Comparison of ENCODE assay signal across 11 cellular contexts in the genomic region with DNA sequence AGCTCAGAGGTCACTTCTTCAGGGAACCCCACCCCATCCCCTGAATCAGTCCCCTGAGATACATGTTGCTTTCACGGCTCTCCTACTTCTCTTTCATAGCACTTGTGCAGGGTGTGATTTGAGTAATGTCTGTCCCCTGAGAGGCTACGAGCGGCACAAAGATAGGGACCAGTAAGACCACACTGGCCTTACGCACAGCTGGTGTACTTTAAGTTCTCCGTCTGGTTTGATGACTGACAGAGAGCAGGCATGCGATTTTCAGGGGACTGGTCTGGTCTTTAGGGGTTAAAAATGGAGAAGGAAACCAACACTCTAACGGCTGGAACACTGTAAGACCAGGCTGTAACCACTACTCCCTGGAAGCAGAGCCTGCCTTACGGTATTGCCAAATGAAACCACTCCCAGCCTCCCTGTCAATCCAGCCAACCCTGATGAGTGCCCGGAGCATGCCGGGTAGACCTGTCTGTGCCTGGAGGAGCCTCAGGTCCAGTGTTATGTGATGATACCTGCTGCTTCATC. TPM values are rescaled to one million over a fixed set of nuclear protein-coding genes. Genes with fewer than 3 reads are reported as not detected.
DNase-seq lines count a peak whose midpoint lies in the region; ATAC-seq lines count a peak whose summit lies in the region.
"Had no signal": no experiment of that assay in that cellular context is flagged by ENCODE, and none has a peak within 500 bp of the region (broad histone marks: within the 10 kb centered on the region; RNA-seq: fewer than 3 reads in every experiment).

No MANE protein-coding gene starts in this region.

- H3K4me3 Mint-ChIP-seq in activated T-helper 1 cell treated with anti-CD3 and anti-CD28 coated beads, Interleukin-12 subunit alpha, Interleukin-12 subunit beta, Interleukin-2, Interleukin-4 antibody, amounts not matched to agents 30 ng/mL and 10 ng/mL and 1 ng/mL, durations not matched to agents 14 hours and 24 hours and 36 hours, result no peak overlapping the region

- H3K9me3 Mint-ChIP-seq in activated T-helper 1 cell treated with anti-CD3 and anti-CD28 coated beads, Interleukin-12 subunit alpha, Interleukin-12 subunit beta, Interleukin-2, Interleukin-4 antibody, amounts not matched to agents 30 ng/mL and 10 ng/mL and 1 ng/mL, durations not matched to agents 14 hours and 24 hours and 36 hours, result no peaks in the 10 kb centered on the region

- H3K27ac Mint-ChIP-seq in activated T-helper 1 cell treated with anti-CD3 and anti-CD28 coated beads, Interleukin-12 subunit alpha, Interleukin-12 subunit beta, Interleukin-2, Interleukin-4 antibody, amounts not matched to agents 30 ng/mL and 10 ng/mL and 1 ng/mL, durations not matched to agents 14 hours and 24 hours and 36 hours, result no peak overlapping the region

- ATAC-seq in Right ventricle myocardium inferior, result peak; percentile 46
- peak; percentile 41 for ATAC-seq in HG03139 (IDR thresholded peaks at IDR 0.05; ENCODE audit: unreplicated experiment)
- ATAC-seq in GM21360 (IDR thresholded peaks at IDR 0.05; ENCODE audit: unreplicated experiment), result no peak

- H3K27me3 Mint-ChIP-seq in activated T-helper 1 cell treated with anti-CD3 and anti-CD28 coated beads, Interleukin-12 subunit alpha, Interleukin-12 subunit beta, Interleukin-2, Interleukin-4 antibody, amounts not matched to agents 30 ng/mL and 10 ng/mL and 1 ng/mL, durations not matched to agents 14 hours and 24 hours and 36 hours (ENCODE audit: insufficient read depth), result no peaks in the 10 kb centered on the region

- peaks cover 30% of the 10 kb centered on the region for H3K4me1 Mint-ChIP-seq in activated T-helper 1 cell treated with anti-CD3 and anti-CD28 coated beads, Interleukin-12 subunit alpha, Interleukin-12 subunit beta, Interleukin-2, Interleukin-4 antibody, amounts not matched to agents 30 ng/mL and 10 ng/mL and 1 ng/mL, durations not matched to agents 14 hours and 24 hours and 36 hours (ENCODE audit: low read depth)

- peaks cover 24% of the 10 kb centered on the region for H3K36me3 Mint-ChIP-seq in activated T-helper 1 cell treated with anti-CD3 and anti-CD28 coated beads, Interleukin-12 subunit alpha, Interleukin-12 subunit beta, Interleukin-2, Interleukin-4 antibody, amounts not matched to agents 30 ng/mL and 10 ng/mL and 1 ng/mL, durations not matched to agents 14 hours and 24 hours and 36 hours (ENCODE audit: low read depth)

- DNase-seq in Right ventricle myocardium inferior (ENCODE audit: missing footprints) (no peak), cardiac septum (ENCODE audit: low spot score) (no peak), amniotic epithelial cell (ENCODE audit: low read depth) (peak; percentile 47), NCI-H187 treated with DMSO at 0.1 percent for 48 hours (lab: John Stamatoyannopoulos, UW) (no peak)
- DNase-seq in activated T-helper 1 cell treated with anti-CD3 and anti-CD28 coated beads, Interleukin-12 subunit alpha, Interleukin-12 subunit beta, Interleukin-2, Interleukin-4 antibody, amounts not matched to agents 30 ng/mL and 10 ng/mL and 1 ng/mL, durations not matched to agents 14 hours and 24 hours and 36 hours (ENCODE audit: low spot score), result no peak
- no peak for DNase-seq in activated CD8-positive, alpha-beta memory T cell treated with anti-CD3 and anti-CD28 coated beads, Interleukin-2, amount 50 U/mL, for 48 hours
- DNase-seq: GM23248, NCI-H2107 had no signal

- intact Hi-C loops in Right ventricle myocardium inferior (cut with DNase I), result no loop called here
- intact Hi-C loops in cardiac septum (cut with DNase I), result no loop called here
- intact Hi-C loops in activated T-helper 1 cell treated with anti-CD3 and anti-CD28 coated beads, Interleukin-12 subunit alpha, Interleukin-12 subunit beta, Interleukin-2, Interleukin-4 antibody, amounts not matched to agents 30 ng/mL and 10 ng/mL and 1 ng/mL, durations not matched to agents 14 hours and 24 hours and 36 hours (cut with micrococcal nuclease), result no loop called here

RNA-seq across cellular contexts. Expression of a gene that starts 47.1 kb away (rescaled TPM):
- total RNA-seq in Right ventricle myocardium inferior (38.7 TPM), cardiac septum (35.0 TPM)
- 79.7 and 91.1 TPM in 2 replicates for total RNA-seq in activated T-helper 1 cell treated with anti-CD3 and anti-CD28 coated beads, Interleukin-12 subunit alpha, Interleukin-12 subunit beta, Interleukin-2, Interleukin-4 antibody, amounts not matched to agents 30 ng/mL and 10 ng/mL and 1 ng/mL, durations not matched to agents 14 hours and 24 hours and 36 hours

RNA-seq across cellular contexts. Expression of a gene that starts 51.0 kb away (rescaled TPM):
- total RNA-seq in Right ventricle myocardium inferior (5.2 TPM), cardiac septum (0.83 TPM)
- not detected in 2 replicates for total RNA-seq in activated T-helper 1 cell treated with anti-CD3 and anti-CD28 coated beads, Interleukin-12 subunit alpha, Interleukin-12 subunit beta, Interleukin-2, Interleukin-4 antibody, amounts not matched to agents 30 ng/mL and 10 ng/mL and 1 ng/mL, durations not matched to agents 14 hours and 24 hours and 36 hours
- total RNA-seq: GM23248, kidney epithelial cell had no signal
